Comparison of ENCODE assay signal across 9 cellular contexts in genomic region chr5:143019614-143020515, GRCh38.
DNase-seq lines count a peak whose midpoint lies in the region; ATAC-seq and TF ChIP-seq lines count a peak whose summit lies in the region.
"Had no signal": no experiment of that assay in that cellular context is flagged by ENCODE, and none has a peak within 500 bp of the region (broad histone marks: within the 10 kb centered on the region; RNA-seq: fewer than 3 reads in every experiment).

No MANE protein-coding gene starts in this region.

- H2AK5ac ChIP-seq in neuronal stem cell (ENCODE audit: low read depth, low read length): no peak overlapping the region

- H3K9ac ChIP-seq in neuronal stem cell (ENCODE audit: low read depth, low read length, poor library complexity): no peak overlapping the region

- no peak overlapping the region for H3K14ac ChIP-seq in neuronal stem cell (ENCODE audit: low read length)

- no peak overlapping the region for H3K4me2 ChIP-seq in neuronal stem cell (ENCODE audit: insufficient read depth, low read length, poor library complexity, severe bottlenecking)

- H3K23ac ChIP-seq in neuronal stem cell (ENCODE audit: low read depth, low read length, poor library complexity): no peak overlapping the region

- H3K4me3 ChIP-seq in GM12875 (ENCODE audit: low read depth, low read length) (peak overlapping the region; percentile 15), choroid plexus epithelial cell (ENCODE audit: low read depth, low read length) (no peak overlapping the region), neuronal stem cell (ENCODE audit: low read length in 2 of 2) (no peak overlapping the region)

- no peak overlapping the region for H2AFZ ChIP-seq in neuronal stem cell (ENCODE audit: low read length)

- no peaks in the 10 kb centered on the region for H3K27me3 ChIP-seq in neuronal stem cell (ENCODE audit: control insufficient read depth in 3 of 3, insufficient read depth in 3 of 3, low read depth in 1 of 3, low read length in 3 of 3)

- TF ChIP-seq CTCF in GM12875 (IDR thresholded peaks at IDR 0.05; ENCODE audit: borderline replicate concordance, insufficient read depth, low read depth, low read length) (no peak), choroid plexus epithelial cell (conservative IDR thresholded peaks at IDR 0.05; ENCODE audit: low read depth, low read length) (no peak)

- H3K4ac ChIP-seq in neuronal stem cell (ENCODE audit: low read length): no peak overlapping the region

- H2BK5ac ChIP-seq in neuronal stem cell (ENCODE audit: low read length): no peak overlapping the region

- H3K4me1 ChIP-seq in neuronal stem cell (ENCODE audit: control insufficient read depth in 2 of 2, insufficient read depth in 1 of 2, low read depth in 1 of 2, low read length in 2 of 2): peaks cover 9 to 18% of the 10 kb centered on the region in 2 donors

- no peaks in the 10 kb centered on the region for H3K79me1 ChIP-seq in neuronal stem cell (ENCODE audit: low read depth, low read length)

- peak; percentile 46 for DNase-seq in choroid plexus epithelial cell (ENCODE audit: low read depth)
- no peak for DNase-seq in NCI-H1436 (lab: John Stamatoyannopoulos, UW)
- DNase-seq in neuronal stem cell (ENCODE audit: low spot score): no peak
- no peak for DNase-seq in COLO829 (ENCODE audit: low spot score)
- no peak for DNase-seq in NCI-H2081 (lab: John Stamatoyannopoulos, UW)

- no CpG with 5 or more reads among the region's 7 CpGs for WGBS in neuronal stem cell (ENCODE audit: extremely low coverage in 2 of 2, insufficient read length in 2 of 2, insufficient replicate concordance in 1 of 2), 2 donors

- H4K91ac ChIP-seq in neuronal stem cell (ENCODE audit: low read depth, low read length, poor library complexity): no peak overlapping the region

- no peak overlapping the region for H3K18ac ChIP-seq in neuronal stem cell (ENCODE audit: low read length)

- no peak overlapping the region for H2BK120ac ChIP-seq in neuronal stem cell (ENCODE audit: low read depth, low read length)

- no peak overlapping the region for H2BK12ac ChIP-seq in neuronal stem cell (ENCODE audit: low read length)

- ATAC-seq in GM19397 (IDR thresholded peaks at IDR 0.05; ENCODE audit: unreplicated experiment): peak; percentile 71
- ATAC-seq in HG03135 (IDR thresholded peaks at IDR 0.05; ENCODE audit: unreplicated experiment): peak; percentile 89
- ATAC-seq: HCT116 had no signal

- H4K8ac ChIP-seq in neuronal stem cell (ENCODE audit: low read depth, low read length): no peak overlapping the region

- peaks cover 0 to 2% of the 10 kb centered on the region in 2 donors for H3K9me3 ChIP-seq in neuronal stem cell (replicated peaks in 1 of 2; ENCODE audit: control insufficient read depth in 2 of 2, insufficient read depth in 1 of 2, low read depth in 1 of 2, low read length in 2 of 2)

- no peaks in the 10 kb centered on the region for H3K36me3 ChIP-seq in neuronal stem cell (replicated peaks in 1 of 2; ENCODE audit: control insufficient read depth in 2 of 2, insufficient read depth in 2 of 2, low read length in 2 of 2)

- no peak overlapping the region for H2BK15ac ChIP-seq in neuronal stem cell (ENCODE audit: low read length)

- H3K27ac ChIP-seq in neuronal stem cell (replicated peaks; ENCODE audit: low read length): no peak overlapping the region
